36 cellular contexts compared by ENCODE assay signal in genomic region chr1:52746189-52746588, GRCh38.
"Had no signal": no experiment of that assay in that cellular context is flagged by ENCODE, and none has a peak within 500 bp of the region (broad histone marks: within the 10 kb centered on the region; RNA-seq: fewer than 3 reads in every experiment).

No MANE protein-coding gene starts in this region.

- H3K27ac ChIP-seq: ascending aorta, brain microvascular endothelial cell, coronary artery, dorsolateral prefrontal cortex, heart left ventricle, WERI-Rb-1 had no signal

- H3K4me3 ChIP-seq: ascending aorta, coronary artery, dorsolateral prefrontal cortex, heart left ventricle had no signal

- ATAC-seq: activated CD4-positive, alpha-beta T cell treated with anti-CD3 and anti-CD28 coated beads for 36 hours; activated CD8-positive, alpha-beta memory T cell treated with anti-CD3 and anti-CD28 coated beads, Interleukin-2, amount 10 ng/mL, durations not matched to agents 7 days and 5 days; activated CD8-positive, alpha-beta T cell treated with anti-CD3 and anti-CD28 coated beads, Interleukin-2, amount 10 ng/mL, durations not matched to agents 7 days and 5 days; activated naive CD8-positive, alpha-beta T cell treated with anti-CD3 and anti-CD28 coated beads, Interleukin-2, amount 50 U/mL, for 24 hours; esophagus mucosa; heart left ventricle; T-helper 17 cell had no signal

- H3K36me3 ChIP-seq: ascending aorta, brain microvascular endothelial cell, heart left ventricle had no signal

- H3K27ac Mint-ChIP-seq: activated B cell treated with CpG ODN at 0.5 μM for 24 hours; activated CD4-positive, alpha-beta memory T cell treated with anti-CD3 and anti-CD28 coated beads for 36 hours; activated CD4-positive, alpha-beta T cell treated with anti-CD3 and anti-CD28 coated beads for 36 hours; activated CD4-positive, alpha-beta T cell treated with anti-CD3 and anti-CD28 coated beads, Interleukin-2, amount 10 ng/mL, durations not matched to agents 24 days and 14 days; activated CD8-positive, alpha-beta memory T cell treated with anti-CD3 and anti-CD28 coated beads, Interleukin-2, amount 10 ng/mL, durations not matched to agents 7 days and 5 days; activated CD8-positive, alpha-beta T cell treated with anti-CD3 and anti-CD28 coated beads, Interleukin-2, amount 10 ng/mL, durations not matched to agents 7 days and 5 days; activated naive CD4-positive, alpha-beta T cell treated with anti-CD3 and anti-CD28 coated beads for 36 hours; activated naive CD4-positive, alpha-beta T cell treated with anti-CD3 and anti-CD28 coated beads, Interleukin-2, amount 50 U/mL, for 24 hours; activated naive CD8-positive, alpha-beta T cell treated with anti-CD3 and anti-CD28 coated beads for 36 hours; activated naive CD8-positive, alpha-beta T cell treated with anti-CD3 and anti-CD28 coated beads, Interleukin-2, amount 50 U/mL, for 24 hours; activated T-helper 1 cell treated with anti-CD3 and anti-CD28 coated beads, Interleukin-12 subunit alpha, Interleukin-12 subunit beta, Interleukin-2, Interleukin-4 antibody, amounts not matched to agents 30 ng/mL and 10 ng/mL and 1 ng/mL, durations not matched to agents 14 hours and 24 hours and 36 hours; activated T-helper 2 cell treated with anti-CD3 and anti-CD28 coated beads, Interferon-gamma antibody, Interleukin-2, Interleukin-4, amounts not matched to agents 10 μg/mL and 5 μg/mL and 100 μg/mL, durations not matched to agents 14 hours and 24 hours and 36 hours; dendritic cell treated with granulocyte-macrophage colony-stimulating factor and Interleukin-4, amounts not matched to agents 40 ng/mL and 50 ng/mL, for 4 days; endodermal cell; T-helper 17 cell; T-helper 2 cell treated with Interferon-gamma antibody and Interleukin-4, amounts not matched to agents 5 μg/mL and 100 μg/mL, for 36 hours had no signal

- H3K9me3 ChIP-seq: ascending aorta, heart left ventricle had no signal

- FAIRE-seq: bronchial epithelial cell, frontal cortex had no signal

- H3K27me3 Mint-ChIP-seq: activated B cell treated with CpG ODN at 0.5 μM for 24 hours; activated CD4-positive, alpha-beta memory T cell treated with anti-CD3 and anti-CD28 coated beads for 36 hours; activated CD4-positive, alpha-beta T cell treated with anti-CD3 and anti-CD28 coated beads for 36 hours; activated CD4-positive, alpha-beta T cell treated with anti-CD3 and anti-CD28 coated beads, Interleukin-2, amount 10 ng/mL, durations not matched to agents 24 days and 14 days; activated CD8-positive, alpha-beta memory T cell treated with anti-CD3 and anti-CD28 coated beads, Interleukin-2, amount 10 ng/mL, durations not matched to agents 7 days and 5 days; activated naive CD4-positive, alpha-beta T cell treated with anti-CD3 and anti-CD28 coated beads, Interleukin-2, amount 50 U/mL, for 24 hours; activated naive CD8-positive, alpha-beta T cell treated with anti-CD3 and anti-CD28 coated beads for 36 hours; activated naive CD8-positive, alpha-beta T cell treated with anti-CD3 and anti-CD28 coated beads, Interleukin-2, amount 50 U/mL, for 24 hours; central memory CD8-positive, alpha-beta T cell; dendritic cell treated with granulocyte-macrophage colony-stimulating factor and Interleukin-4, amounts not matched to agents 40 ng/mL and 50 ng/mL, for 4 days; T-helper 17 cell had no signal

- DNase-seq: activated B cell treated with CpG ODN at 0.5 μM for 24 hours; activated CD4-positive, alpha-beta memory T cell treated with anti-CD3 and anti-CD28 coated beads for 36 hours; activated CD4-positive, alpha-beta T cell treated with anti-CD3 and anti-CD28 coated beads for 36 hours; activated CD4-positive, alpha-beta T cell treated with anti-CD3 and anti-CD28 coated beads, Interleukin-2, amount 10 ng/mL, durations not matched to agents 24 days and 14 days; activated CD4-positive, CD25-positive, alpha-beta regulatory T cell treated with anti-CD3 and anti-CD28 coated beads, Interleukin-2, amount 50 U/mL, for 72 hours; activated CD8-positive, alpha-beta memory T cell treated with anti-CD3 and anti-CD28 coated beads, Interleukin-2, amount 10 ng/mL, durations not matched to agents 7 days and 5 days; activated CD8-positive, alpha-beta memory T cell treated with anti-CD3 and anti-CD28 coated beads, Interleukin-2, amount 50 U/mL, for 4 hours; activated CD8-positive, alpha-beta T cell treated with anti-CD3 and anti-CD28 coated beads, Interleukin-2, amount 10 ng/mL, durations not matched to agents 7 days and 5 days; activated effector memory CD4-positive, alpha-beta T cell treated with anti-CD3 and anti-CD28 coated beads, Interleukin-2, amount 50 U/mL, for 16 hours; activated naive CD4-positive, alpha-beta T cell treated with anti-CD3 and anti-CD28 coated beads for 36 hours; activated naive CD8-positive, alpha-beta T cell treated with anti-CD3 and anti-CD28 coated beads for 36 hours; activated naive CD8-positive, alpha-beta T cell treated with anti-CD3 and anti-CD28 coated beads, Interleukin-2, amount 50 U/mL, for 24 hours; activated T-cell treated with anti-CD3 and anti-CD28 coated beads, Interleukin-2, amount 50 U/mL, for 1 hour; activated T-cell treated with anti-CD3 and anti-CD28 coated beads, Interleukin-2, amount 50 U/mL, for 48 hours; brain microvascular endothelial cell; dorsolateral prefrontal cortex; effector memory CD4-positive, alpha-beta T cell; endodermal cell; foreskin fibroblast; glutamatergic neuron; heart left ventricle; T-helper 1 cell; T-helper 17 cell; T1000; WERI-Rb-1 had no signal

- H3K4me1 Mint-ChIP-seq: central memory CD8-positive, alpha-beta T cell had no signal

- H3K27me3 ChIP-seq: ascending aorta, brain microvascular endothelial cell, dorsolateral prefrontal cortex, heart left ventricle had no signal

- H3K4me3 Mint-ChIP-seq: activated B cell treated with CpG ODN at 0.5 μM for 24 hours; activated CD4-positive, alpha-beta memory T cell treated with anti-CD3 and anti-CD28 coated beads for 36 hours; activated CD4-positive, alpha-beta T cell treated with anti-CD3 and anti-CD28 coated beads for 36 hours; activated CD4-positive, alpha-beta T cell treated with anti-CD3 and anti-CD28 coated beads, Interleukin-2, amount 10 ng/mL, durations not matched to agents 24 days and 14 days; activated CD8-positive, alpha-beta memory T cell treated with anti-CD3 and anti-CD28 coated beads, Interleukin-2, amount 10 ng/mL, durations not matched to agents 7 days and 5 days; activated CD8-positive, alpha-beta T cell treated with anti-CD3 and anti-CD28 coated beads, Interleukin-2, amount 10 ng/mL, durations not matched to agents 7 days and 5 days; activated naive CD4-positive, alpha-beta T cell treated with anti-CD3 and anti-CD28 coated beads for 36 hours; activated naive CD4-positive, alpha-beta T cell treated with anti-CD3 and anti-CD28 coated beads, Interleukin-2, amount 50 U/mL, for 24 hours; activated naive CD8-positive, alpha-beta T cell treated with anti-CD3 and anti-CD28 coated beads for 36 hours; activated naive CD8-positive, alpha-beta T cell treated with anti-CD3 and anti-CD28 coated beads, Interleukin-2, amount 50 U/mL, for 24 hours; activated T-helper 1 cell treated with anti-CD3 and anti-CD28 coated beads, Interleukin-12 subunit alpha, Interleukin-12 subunit beta, Interleukin-2, Interleukin-4 antibody, amounts not matched to agents 30 ng/mL and 10 ng/mL and 1 ng/mL, durations not matched to agents 14 hours and 24 hours and 36 hours; central memory CD8-positive, alpha-beta T cell; dendritic cell treated with granulocyte-macrophage colony-stimulating factor and Interleukin-4, amounts not matched to agents 40 ng/mL and 50 ng/mL, for 4 days; endodermal cell; T-helper 17 cell; T-helper 2 cell treated with Interferon-gamma antibody and Interleukin-4, amounts not matched to agents 5 μg/mL and 100 μg/mL, for 36 hours had no signal

- H3K9me3 Mint-ChIP-seq: activated B cell treated with CpG ODN at 0.5 μM for 24 hours; activated CD4-positive, alpha-beta memory T cell treated with anti-CD3 and anti-CD28 coated beads for 36 hours; activated CD4-positive, alpha-beta T cell treated with anti-CD3 and anti-CD28 coated beads, Interleukin-2, amount 10 ng/mL, durations not matched to agents 24 days and 14 days; activated naive CD4-positive, alpha-beta T cell treated with anti-CD3 and anti-CD28 coated beads, Interleukin-2, amount 50 U/mL, for 24 hours; activated naive CD8-positive, alpha-beta T cell treated with anti-CD3 and anti-CD28 coated beads for 36 hours; activated naive CD8-positive, alpha-beta T cell treated with anti-CD3 and anti-CD28 coated beads, Interleukin-2, amount 50 U/mL, for 24 hours; activated T-helper 1 cell treated with anti-CD3 and anti-CD28 coated beads, Interleukin-12 subunit alpha, Interleukin-12 subunit beta, Interleukin-2, Interleukin-4 antibody, amounts not matched to agents 30 ng/mL and 10 ng/mL and 1 ng/mL, durations not matched to agents 14 hours and 24 hours and 36 hours; activated T-helper 2 cell treated with anti-CD3 and anti-CD28 coated beads, Interferon-gamma antibody, Interleukin-2, Interleukin-4, amounts not matched to agents 10 μg/mL and 5 μg/mL and 100 μg/mL, durations not matched to agents 14 hours and 24 hours and 36 hours; central memory CD8-positive, alpha-beta T cell; dendritic cell treated with granulocyte-macrophage colony-stimulating factor and Interleukin-4, amounts not matched to agents 40 ng/mL and 50 ng/mL, for 4 days; T-helper 2 cell treated with Interferon-gamma antibody and Interleukin-4, amounts not matched to agents 5 μg/mL and 100 μg/mL, for 36 hours had no signal

- H3K36me3 Mint-ChIP-seq: activated CD4-positive, alpha-beta memory T cell treated with anti-CD3 and anti-CD28 coated beads for 36 hours had no signal
